11 cellular contexts compared by ENCODE assay signal in genomic region chr15:74193305-74193718, GRCh38. TPM values are rescaled to one million over a fixed set of nuclear protein-coding genes. Genes with fewer than 3 reads are reported as not detected.
DNase-seq lines count a peak whose midpoint lies in the region; ATAC-seq and TF ChIP-seq lines count a peak whose summit lies in the region.
"Had no signal": no experiment of that assay in that cellular context is flagged by ENCODE, and none has a peak within 500 bp of the region (broad histone marks: within the 10 kb centered on the region; RNA-seq: fewer than 3 reads in every experiment).

No MANE protein-coding gene starts in this region.

- CTCF ChIA-PET in activated CD8-positive, alpha-beta memory T cell treated with anti-CD3 and anti-CD28 coated beads, Interleukin-2, amount 10 ng/mL, durations not matched to agents 7 days and 5 days (lab: Charles Lee), result no interaction called here

- H3K4me1 ChIP-seq in SJSA1 (replicated peaks), result peaks cover 51% of the 10 kb centered on the region
- H3K4me1 ChIP-seq in fibroblast of lung (ENCODE audit: control insufficient read depth, extremely low read depth, insufficient read depth, low read length), result peaks cover 9% of the 10 kb centered on the region

- no peaks in the 10 kb centered on the region for H3K27me3 ChIP-seq in SJSA1 (replicated peaks)
- no peaks in the 10 kb centered on the region for H3K27me3 ChIP-seq in fibroblast of lung (ENCODE audit: control insufficient read depth, insufficient read depth, low read length)
- H3K27me3 ChIP-seq: uterus had no signal

- no peaks in the 10 kb centered on the region for H3K36me3 Mint-ChIP-seq in activated naive CD4-positive, alpha-beta T cell treated with anti-CD3 and anti-CD28 coated beads, Interleukin-2, amount 50 U/mL, for 24 hours
- peaks cover 7% of the 10 kb centered on the region for H3K36me3 Mint-ChIP-seq in type B pancreatic cell
- no peaks in the 10 kb centered on the region for H3K36me3 Mint-ChIP-seq in activated CD8-positive, alpha-beta memory T cell treated with anti-CD3 and anti-CD28 coated beads, Interleukin-2, amount 10 ng/mL, durations not matched to agents 7 days and 5 days

- H3K36me3 ChIP-seq in SJSA1 (no peaks in the 10 kb centered on the region), fibroblast of lung (ENCODE audit: control insufficient read depth, insufficient read depth, low read length) (no peaks in the 10 kb centered on the region)
- H3K36me3 ChIP-seq: uterus had no signal

- H3K4me1 Mint-ChIP-seq in activated naive CD4-positive, alpha-beta T cell treated with anti-CD3 and anti-CD28 coated beads, Interleukin-2, amount 50 U/mL, for 24 hours, result no peaks in the 10 kb centered on the region
- peaks cover 21% of the 10 kb centered on the region for H3K4me1 Mint-ChIP-seq in type B pancreatic cell (ENCODE audit: unreplicated experiment)
- no peaks in the 10 kb centered on the region for H3K4me1 Mint-ChIP-seq in activated CD8-positive, alpha-beta memory T cell treated with anti-CD3 and anti-CD28 coated beads, Interleukin-2, amount 10 ng/mL, durations not matched to agents 7 days and 5 days

- H3K79me2 ChIP-seq in fibroblast of lung (ENCODE audit: control insufficient read depth, insufficient read depth, low read length), result no peaks in the 10 kb centered on the region

- peak overlapping the region; percentile 19 for H3K27ac Mint-ChIP-seq in activated naive CD4-positive, alpha-beta T cell treated with anti-CD3 and anti-CD28 coated beads, Interleukin-2, amount 50 U/mL, for 24 hours
- no peak overlapping the region for H3K27ac Mint-ChIP-seq in type B pancreatic cell
- no peak overlapping the region for H3K27ac Mint-ChIP-seq in activated CD8-positive, alpha-beta memory T cell treated with anti-CD3 and anti-CD28 coated beads, Interleukin-2, amount 10 ng/mL, durations not matched to agents 7 days and 5 days

- peak overlapping the region; percentile 17 for H3K4me2 ChIP-seq in fibroblast of lung (ENCODE audit: extremely low read depth, insufficient read depth, low read length)

- no peaks in the 10 kb centered on the region for H4K20me1 ChIP-seq in fibroblast of lung (ENCODE audit: control insufficient read depth, extremely low read depth, insufficient read depth, low read length)

- H3K9me3 Mint-ChIP-seq in activated naive CD4-positive, alpha-beta T cell treated with anti-CD3 and anti-CD28 coated beads, Interleukin-2, amount 50 U/mL, for 24 hours, result no peaks in the 10 kb centered on the region
- no peaks in the 10 kb centered on the region for H3K9me3 Mint-ChIP-seq in type B pancreatic cell
- H3K9me3 Mint-ChIP-seq in activated CD8-positive, alpha-beta memory T cell treated with anti-CD3 and anti-CD28 coated beads, Interleukin-2, amount 10 ng/mL, durations not matched to agents 7 days and 5 days (ENCODE audit: low read depth), result no peaks in the 10 kb centered on the region

- no peak overlapping the region for H3K4me3 Mint-ChIP-seq in activated naive CD4-positive, alpha-beta T cell treated with anti-CD3 and anti-CD28 coated beads, Interleukin-2, amount 50 U/mL, for 24 hours
- peak overlapping the region; percentile 23 for H3K4me3 Mint-ChIP-seq in type B pancreatic cell
- no peak overlapping the region for H3K4me3 Mint-ChIP-seq in activated CD8-positive, alpha-beta memory T cell treated with anti-CD3 and anti-CD28 coated beads, Interleukin-2, amount 10 ng/mL, durations not matched to agents 7 days and 5 days

- H2AFZ ChIP-seq in fibroblast of lung (ENCODE audit: low read length), result no peak overlapping the region

- no peaks in the 10 kb centered on the region for H3K27me3 Mint-ChIP-seq in activated naive CD4-positive, alpha-beta T cell treated with anti-CD3 and anti-CD28 coated beads, Interleukin-2, amount 50 U/mL, for 24 hours
- no peaks in the 10 kb centered on the region for H3K27me3 Mint-ChIP-seq in type B pancreatic cell
- H3K27me3 Mint-ChIP-seq in activated CD8-positive, alpha-beta memory T cell treated with anti-CD3 and anti-CD28 coated beads, Interleukin-2, amount 10 ng/mL, durations not matched to agents 7 days and 5 days, result no peaks in the 10 kb centered on the region

- peak overlapping the region; percentile 59 for H3K27ac ChIP-seq in SJSA1
- H3K27ac ChIP-seq in fibroblast of lung (ENCODE audit: insufficient read depth, low read length), result no peak overlapping the region
- H3K27ac ChIP-seq: uterus had no signal

- TF ChIP-seq CTCF in fibroblast of lung (conservative IDR thresholded peaks at IDR 0.05 in 1 of 2, IDR thresholded peaks at IDR 0.05 in 1 of 2; ENCODE audit: low read depth in 1 of 2, low read length in 2 of 2), result no peak
- no peak for TF ChIP-seq CTCF in type B pancreatic cell (conservative IDR thresholded peaks at IDR 0.05)

- H3K4me3 ChIP-seq in SJSA1 (no peak overlapping the region), fibroblast of lung (replicated peaks in 1 of 4; ENCODE audit: control extremely low read depth in 1 of 4, insufficient read depth in 1 of 4, low read depth in 3 of 4, low read length in 4 of 4) (no peak overlapping the region)
- H3K4me3 ChIP-seq: uterus had no signal

- ATAC-seq in activated CD8-positive, alpha-beta memory T cell treated with anti-CD3 and anti-CD28 coated beads, Interleukin-2, amount 10 ng/mL, durations not matched to agents 7 days and 5 days, result no peak
- ATAC-seq in GM18517 (IDR thresholded peaks at IDR 0.05; ENCODE audit: unreplicated experiment), result no peak

- DNase-seq in activated naive CD4-positive, alpha-beta T cell (lab: John Stamatoyannopoulos, UW), result no peak
- peak; percentile 89 to 90 for DNase-seq in SJSA1 (ENCODE audit: low read depth in 1 of 2, low spot score in 2 of 2)
- DNase-seq in fibroblast of lung (ENCODE audit: low read depth in 2 of 2), result peak; percentile 23 to 97
- no peak for DNase-seq in type B pancreatic cell (ENCODE audit: extremely low spot score, unreplicated experiment)
- DNase-seq in activated CD8-positive, alpha-beta memory T cell treated with anti-CD3 and anti-CD28 coated beads, Interleukin-2, amount 10 ng/mL, durations not matched to agents 7 days and 5 days, result no peak
- DNase-seq in activated CD8-positive, alpha-beta memory T cell treated with anti-CD3 and anti-CD28 coated beads for 24 hours, result no peak
- DNase-seq: cerebellar nuclear complex, uterus had no signal

- H3K9me3 ChIP-seq in SJSA1 (replicated peaks) (no peaks in the 10 kb centered on the region), fibroblast of lung (ENCODE audit: control insufficient read depth, insufficient read depth, low read depth, low read length) (no peaks in the 10 kb centered on the region)
- H3K9me3 ChIP-seq: uterus had no signal

- no peak overlapping the region for H3K9ac ChIP-seq in fibroblast of lung (ENCODE audit: insufficient read depth, low read length)

RNA-seq across cellular contexts. Expression of gene STRA6, which starts 9.3 kb away (rescaled TPM):
- 0.18 TPM in 1 of 2 replicates, not detected in the other for total RNA-seq in SJSA1 (2014; rRNA removed; shearing (Covaris generic))
- total RNA-seq in fibroblast of lung (0.17 TPM in 1 of 2 replicates, not detected in the other), type B pancreatic cell (ENCODE audit: low replicate concordance) (19.2 and 158 TPM in 2 replicates)
- 0.02 TPM in 1 of 2 replicates, not detected in the other for polyA plus RNA-seq in fibroblast of lung
- polyA plus RNA-seq in fibroblast of lung (2012), result not detected in 2 replicates
- 4.4 TPM in 1 of 2 replicates, not detected in the other for polyA minus RNA-seq in fibroblast of lung (ENCODE audit: low replicate concordance)
- 1 to 10 TPM in 1 of 2 experiments, not detected in 1; 1.3 TPM for total RNA-seq in activated CD8-positive, alpha-beta memory T cell treated with anti-CD3 and anti-CD28 coated beads, Interleukin-2, amount 10 ng/mL, durations not matched to agents 7 days and 5 days

RNA-seq across cellular contexts. Expression of gene ISLR, which starts 19.8 kb away (rescaled TPM):
- total RNA-seq in SJSA1 (2014; rRNA removed; shearing (Covaris generic)), result not detected in 2 replicates
- total RNA-seq in fibroblast of lung, result 14.0 and 17.7 TPM in 2 replicates
- 17.3 and 34.0 TPM in 2 replicates for polyA plus RNA-seq in fibroblast of lung
- polyA plus RNA-seq in fibroblast of lung (2012), result 19.6 and 41.4 TPM in 2 replicates
- 8.6 and 22.7 TPM in 2 replicates for polyA minus RNA-seq in fibroblast of lung (ENCODE audit: low replicate concordance)
- total RNA-seq in type B pancreatic cell (ENCODE audit: low replicate concordance), result 0.24 and 41.6 TPM in 2 replicates
- not detected for total RNA-seq in activated CD8-positive, alpha-beta memory T cell treated with anti-CD3 and anti-CD28 coated beads, Interleukin-2, amount 10 ng/mL, durations not matched to agents 7 days and 5 days

RNA-seq across cellular contexts. Expression of gene CCDC33, which starts 42.8 kb away (rescaled TPM):
- not detected in 2 replicates for total RNA-seq in SJSA1 (2014; rRNA removed; shearing (Covaris generic))
- total RNA-seq in fibroblast of lung (not detected in 2 replicates), type B pancreatic cell (ENCODE audit: low replicate concordance) (2.2 and 5.0 TPM in 2 replicates)
- not detected in 2 replicates for polyA plus RNA-seq in fibroblast of lung
- not detected in 2 replicates for polyA plus RNA-seq in fibroblast of lung (2012)
- polyA minus RNA-seq in fibroblast of lung (ENCODE audit: low replicate concordance), result not detected in 2 replicates
- total RNA-seq in activated CD8-positive, alpha-beta memory T cell treated with anti-CD3 and anti-CD28 coated beads, Interleukin-2, amount 10 ng/mL, durations not matched to agents 7 days and 5 days, result not detected
- total RNA-seq: omental fat pad had no signal

Comparison
In these comparisons a context has a peak if more than half of its experiments do, and no peak if none do; other contexts are left out.
1. DNase-seq: peak in SJSA1 (2 of 2) and fibroblast of lung (2 of 2); none in activated naive CD4-positive, alpha-beta T cell (0 of 4), type B pancreatic cell (single experiment), activated CD8-positive, alpha-beta memory T cell treated with anti-CD3 and anti-CD28 coated beads, Interleukin-2, amount 10 ng/mL, durations not matched to agents 7 days and 5 days (single experiment) and activated CD8-positive, alpha-beta memory T cell treated with anti-CD3 and anti-CD28 coated beads for 24 hours (single experiment).